ENCODE assay signal across 1 cellular context in genomic region chr6:71385111-71385822, GRCh38.
TF ChIP-seq lines count a peak whose summit lies in the region.

No MANE protein-coding gene starts in this region.

TF ChIP-seq in HepG2, 621 proteins besides CTCF, POLR2A, EP300 and RAD21:
- TF ChIP-seq ZNF570 (CRISPR knock-in tag; IDR thresholded peaks at IDR 0.05; ENCODE audit: borderline replicate concordance) = no peak
- TF ChIP-seq, protein P1, sequence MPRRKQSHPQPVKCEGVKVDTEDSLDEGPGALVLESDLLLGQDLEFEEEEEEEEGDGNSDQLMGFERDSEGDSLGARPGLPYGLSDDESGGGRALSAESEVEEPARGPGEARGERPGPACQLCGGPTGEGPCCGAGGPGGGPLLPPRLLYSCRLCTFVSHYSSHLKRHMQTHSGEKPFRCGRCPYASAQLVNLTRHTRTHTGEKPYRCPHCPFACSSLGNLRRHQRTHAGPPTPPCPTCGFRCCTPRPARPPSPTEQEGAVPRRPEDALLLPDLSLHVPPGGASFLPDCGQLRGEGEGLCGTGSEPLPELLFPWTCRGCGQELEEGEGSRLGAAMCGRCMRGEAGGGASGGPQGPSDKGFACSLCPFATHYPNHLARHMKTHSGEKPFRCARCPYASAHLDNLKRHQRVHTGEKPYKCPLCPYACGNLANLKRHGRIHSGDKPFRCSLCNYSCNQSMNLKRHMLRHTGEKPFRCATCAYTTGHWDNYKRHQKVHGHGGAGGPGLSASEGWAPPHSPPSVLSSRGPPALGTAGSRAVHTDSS (CRISPR knock-in tag; conservative IDR thresholded peaks at IDR 0.05) = no peak
